Comparison of ENCODE assay signal across 27 cellular contexts in the genomic region with DNA sequence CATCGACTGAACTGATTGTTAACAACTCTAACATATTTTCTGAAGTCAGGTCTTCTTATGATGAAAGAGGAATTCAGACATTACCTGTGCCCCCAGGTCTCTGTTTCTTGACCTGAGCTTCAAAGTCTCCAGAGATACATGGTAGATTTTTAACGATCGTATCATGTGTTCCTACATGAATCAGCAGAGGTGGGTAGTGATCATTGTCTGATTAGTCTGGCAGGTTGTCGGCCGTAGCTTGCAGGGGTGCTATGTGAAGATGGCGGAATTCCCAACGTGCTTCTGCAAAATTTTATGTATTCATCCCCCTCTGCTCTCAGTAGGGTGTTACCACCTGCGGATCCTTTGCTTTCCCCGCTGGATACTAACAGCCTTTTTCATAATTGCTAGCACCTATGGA.
"Had no signal": no experiment of that assay in that cellular context is flagged by ENCODE, and none has a peak within 500 bp of the region (broad histone marks: within the 10 kb centered on the region; RNA-seq: fewer than 3 reads in every experiment).

No MANE protein-coding gene starts in this region.

- ATAC-seq: stimulated activated effector memory CD8-positive, alpha-beta T cell treated with anti-CD3 and anti-CD28 coated beads, Interleukin-12 subunit alpha, Interleukin-12 subunit beta, amount 100 ng/mL, for 72 hours; stimulated activated memory B cell treated with anti-CD40 and anti-IgM and Interleukin-4, amounts not matched to agents 10 μg/mL and 1 μg/mL and 100 μg/mL, for 72 hours; stimulated activated naive B cell treated with anti-CD40 and anti-IgM and Interleukin-4, amounts not matched to agents 10 μg/mL and 1 μg/mL and 100 μg/mL, for 72 hours; stimulated activated naive CD8-positive, alpha-beta T cell treated with anti-CD3 and anti-CD28 coated beads, Interleukin-15, amount 100 ng/mL, for 72 hours; stimulated activated naive CD8-positive, alpha-beta T cell treated with anti-CD3 and anti-CD28 coated beads, Interleukin-15, Interleukin-2, amounts not matched to agents 100 U/mL and 50 U/mL, for 24 hours; upper lobe of right lung had no signal

- H3K27ac Mint-ChIP-seq: stimulated activated effector memory CD8-positive, alpha-beta T cell treated with anti-CD3 and anti-CD28 coated beads, Interleukin-12 subunit alpha, Interleukin-12 subunit beta, amount 100 ng/mL, for 72 hours; stimulated activated memory B cell treated with anti-CD40 and anti-IgM and Interleukin-4, amounts not matched to agents 10 μg/mL and 1 μg/mL and 100 μg/mL, for 72 hours; stimulated activated naive B cell treated with anti-CD40 and anti-IgM and Interleukin-4, amounts not matched to agents 10 μg/mL and 1 μg/mL and 100 μg/mL, for 72 hours; stimulated activated naive CD8-positive, alpha-beta T cell treated with anti-CD3 and anti-CD28 coated beads, Interleukin-15, amount 100 ng/mL, for 72 hours; stimulated activated naive CD8-positive, alpha-beta T cell treated with anti-CD3 and anti-CD28 coated beads, Interleukin-15, Interleukin-2, amounts not matched to agents 100 ng/mL and 50 ng/mL, for 24 hours; type B pancreatic cell had no signal

- H3K36me3 ChIP-seq: stomach, suprapubic skin, thoracic aorta, thyroid gland, tibial artery, tibial nerve, transverse colon, upper lobe of left lung, upper lobe of right lung, uterus, vagina had no signal

- H3K27me3 Mint-ChIP-seq: stimulated activated memory B cell treated with anti-CD40 and anti-IgM and Interleukin-4, amounts not matched to agents 10 μg/mL and 1 μg/mL and 100 μg/mL, for 72 hours; stimulated activated naive CD8-positive, alpha-beta T cell treated with anti-CD3 and anti-CD28 coated beads, Interleukin-15, amount 100 ng/mL, for 72 hours; type B pancreatic cell had no signal

- H3K9me3 ChIP-seq: stomach, suprapubic skin, testis, thoracic aorta, thyroid gland, tibial artery, tibial nerve, transverse colon, upper lobe of left lung, upper lobe of right lung, uterus, vagina had no signal

- H3K36me3 Mint-ChIP-seq: stimulated activated effector memory CD8-positive, alpha-beta T cell treated with anti-CD3 and anti-CD28 coated beads, Interleukin-12 subunit alpha, Interleukin-12 subunit beta, amount 100 ng/mL, for 72 hours; stimulated activated memory B cell treated with anti-CD40 and anti-IgM and Interleukin-4, amounts not matched to agents 10 μg/mL and 1 μg/mL and 100 μg/mL, for 72 hours; stimulated activated naive B cell treated with anti-CD40 and anti-IgM and Interleukin-4, amounts not matched to agents 10 μg/mL and 1 μg/mL and 100 μg/mL, for 72 hours; type B pancreatic cell had no signal

- H3K4me3 ChIP-seq: stomach, suprapubic skin, testis, thoracic aorta, thyroid gland, tibial artery, tibial nerve, transverse colon, upper lobe of left lung, upper lobe of right lung, uterus, vagina had no signal

- H3K4me1 Mint-ChIP-seq: stimulated activated effector memory CD8-positive, alpha-beta T cell treated with anti-CD3 and anti-CD28 coated beads, Interleukin-12 subunit alpha, Interleukin-12 subunit beta, amount 100 ng/mL, for 72 hours; stimulated activated memory B cell treated with anti-CD40 and anti-IgM and Interleukin-4, amounts not matched to agents 10 μg/mL and 1 μg/mL and 100 μg/mL, for 72 hours; stimulated activated naive B cell treated with anti-CD40 and anti-IgM and Interleukin-4, amounts not matched to agents 10 μg/mL and 1 μg/mL and 100 μg/mL, for 72 hours; stimulated activated naive CD8-positive, alpha-beta T cell treated with anti-CD3 and anti-CD28 coated beads, Interleukin-15, amount 100 ng/mL, for 72 hours had no signal

- H3K27me3 ChIP-seq: stomach, suprapubic skin, testis, thyroid gland, tibial artery, tibial nerve, transverse colon, upper lobe of left lung, upper lobe of right lung, uterus, vagina had no signal

- H3K9me3 Mint-ChIP-seq: stimulated activated effector memory CD8-positive, alpha-beta T cell treated with anti-CD3 and anti-CD28 coated beads, Interleukin-12 subunit alpha, Interleukin-12 subunit beta, amount 100 ng/mL, for 72 hours; stimulated activated memory B cell treated with anti-CD40 and anti-IgM and Interleukin-4, amounts not matched to agents 10 μg/mL and 1 μg/mL and 100 μg/mL, for 72 hours; stimulated activated naive CD8-positive, alpha-beta T cell treated with anti-CD3 and anti-CD28 coated beads, Interleukin-15, Interleukin-2, amounts not matched to agents 100 ng/mL and 50 ng/mL, for 24 hours had no signal

- DNase-seq: stimulated activated CD4-positive, alpha-beta T cell treated with anti-CD3 and anti-CD28 coated beads, Interleukin-2, amount 100 ng/mL, for 48 hours; stimulated activated CD4-positive, alpha-beta T cell treated with anti-CD3 and anti-CD28 coated beads, Interleukin-4, amount 100 ng/mL, for 1 hour; stimulated activated CD4-positive, alpha-beta T cell treated with anti-CD3 and anti-CD28 coated beads, Interleukin-4, amount 100 ng/mL, for 24 hours; stimulated activated CD4-positive, alpha-beta T cell treated with anti-CD3 and anti-CD28 coated beads, Interleukin-4, amount 100 ng/mL, for 4 hours; stimulated activated CD8-positive, alpha-beta memory T cell treated with anti-CD3 and anti-CD28 coated beads, Interleukin-4, amount 100 ng/mL, for 48 hours; stimulated activated naive B cell treated with anti-CD40 and anti-IgM and Interleukin-4, amounts not matched to agents 10 μg/mL and 1 μg/mL and 100 μg/mL, for 72 hours; stimulated activated naive CD4-positive, alpha-beta T cell; stimulated activated naive CD4-positive, alpha-beta T cell treated with Interleukin-2 at 50 U/mL for 16 hours; stimulated activated naive CD8-positive, alpha-beta T cell treated with anti-CD3 and anti-CD28 coated beads, Interleukin-15, amount 100 ng/mL, for 72 hours; stimulated activated naive CD8-positive, alpha-beta T cell treated with anti-CD3 and anti-CD28 coated beads, Interleukin-15, Interleukin-2, amounts not matched to agents 100 U/mL and 50 U/mL, for 24 hours; stomach; substantia nigra; testis; thyroid gland; tibial artery; transverse colon; upper lobe of left lung; upper lobe of right lung; uterus had no signal

- H3K27ac ChIP-seq: stomach, suprapubic skin, testis, thoracic aorta, thyroid gland, tibial artery, tibial nerve, transverse colon, upper lobe of left lung, upper lobe of right lung, uterus, vagina had no signal

- H3K4me1 ChIP-seq: testis, tibial artery, tibial nerve, transverse colon, upper lobe of left lung, upper lobe of right lung, uterus, vagina had no signal

- H3K4me3 Mint-ChIP-seq: stimulated activated effector memory CD8-positive, alpha-beta T cell treated with anti-CD3 and anti-CD28 coated beads, Interleukin-12 subunit alpha, Interleukin-12 subunit beta, amount 100 ng/mL, for 72 hours; stimulated activated memory B cell treated with anti-CD40 and anti-IgM and Interleukin-4, amounts not matched to agents 10 μg/mL and 1 μg/mL and 100 μg/mL, for 72 hours; stimulated activated naive B cell treated with anti-CD40 and anti-IgM and Interleukin-4, amounts not matched to agents 10 μg/mL and 1 μg/mL and 100 μg/mL, for 72 hours; stimulated activated naive CD8-positive, alpha-beta T cell treated with anti-CD3 and anti-CD28 coated beads, Interleukin-15, amount 100 ng/mL, for 72 hours; stimulated activated naive CD8-positive, alpha-beta T cell treated with anti-CD3 and anti-CD28 coated beads, Interleukin-15, Interleukin-2, amounts not matched to agents 100 ng/mL and 50 ng/mL, for 24 hours; type B pancreatic cell had no signal
